In genomic region chrX:32408389-32408788, GRCh38 we compare ENCODE assay signal across 9 cellular contexts.
DNase-seq lines count a peak whose midpoint lies in the region; ATAC-seq and TF ChIP-seq lines count a peak whose summit lies in the region.
"Had no signal": no experiment of that assay in that cellular context is flagged by ENCODE, and none has a peak within 500 bp of the region (broad histone marks: within the 10 kb centered on the region; RNA-seq: fewer than 3 reads in every experiment).

No MANE protein-coding gene starts in this region.

- TF ChIP-seq EP300 in tibial nerve (IDR thresholded peaks at IDR 0.05), result no peak

- DNase-seq in D341Med (ENCODE audit: low spot score) (peak; percentile 19), NCI-H460 (ENCODE audit: extremely low read depth, low read depth) (peak; percentile 30), epithelial cell of esophagus (ENCODE audit: low read depth) (peak; percentile 2), foreskin melanocyte (no peak), NCI-H2227 treated with DMSO at 0.1 percent for 48 hours (lab: John Stamatoyannopoulos, UW) (no peak), tibial nerve (ENCODE audit: low spot score in 2 of 2) (no peak)
- DNase-seq: NCI-H1092 had no signal

- H3K4me1 ChIP-seq in tibial nerve, result no peaks in the 10 kb centered on the region

- H3K27me3 ChIP-seq in tibial nerve, result no peaks in the 10 kb centered on the region

- H3K4me3 ChIP-seq in epithelial cell of esophagus (ENCODE audit: low read length) (no peak overlapping the region), tibial nerve (no peak overlapping the region)

- TF ChIP-seq CTCF in epithelial cell of esophagus (IDR thresholded peaks at IDR 0.05; ENCODE audit: insufficient read depth, low read depth, low read length, missing control alignments) (peak; percentile 14), tibial nerve (IDR thresholded peaks at IDR 0.05) (peak in 1 of 5 experiments; percentile 8)

- TF ChIP-seq POLR2A in tibial nerve (IDR thresholded peaks at IDR 0.05), result no peak

- no peak overlapping the region for H3K27ac ChIP-seq in tibial nerve

- no peaks in the 10 kb centered on the region for H3K36me3 ChIP-seq in tibial nerve

- ATAC-seq in GM19395 (IDR thresholded peaks at IDR 0.05; ENCODE audit: unreplicated experiment) (peak; percentile 91), GM19463 (IDR thresholded peaks at IDR 0.05; ENCODE audit: unreplicated experiment) (no peak)

- H3K9me3 ChIP-seq in tibial nerve, result no peaks in the 10 kb centered on the region

- 42 to 51% methylated on average over 4 of the region's 4 CpGs for WGBS in tibial nerve, 2 donors

Comparison
In these comparisons a context has a peak if more than half of its experiments do, and no peak if none do; other contexts are left out.
1. DNase-seq: peak in D341Med (single experiment), NCI-H460 (single experiment) and epithelial cell of esophagus (single experiment); none in foreskin melanocyte (single experiment), NCI-H2227 treated with DMSO at 0.1 percent for 48 hours (single experiment) and tibial nerve (0 of 2).